Comparison of ENCODE assay signal across 15 cellular contexts in genomic region chr13:33862006-33862405, GRCh38.
"Had no signal": no experiment of that assay in that cellular context is flagged by ENCODE, and none has a peak within 500 bp of the region (broad histone marks: within the 10 kb centered on the region; RNA-seq: fewer than 3 reads in every experiment).

No MANE protein-coding gene starts in this region.

- H3K27ac Mint-ChIP-seq: activated CD4-positive, alpha-beta T cell treated with anti-CD3 and anti-CD28 coated beads for 36 hours; activated naive CD8-positive, alpha-beta T cell treated with anti-CD3 and anti-CD28 coated beads for 36 hours; effector memory CD8-positive, alpha-beta T cell; nephron; stimulated activated memory B cell treated with anti-CD40 and anti-IgM and Interleukin-4, amounts not matched to agents 10 μg/mL and 1 μg/mL and 100 μg/mL, for 72 hours; WTC11 had no signal

- H3K36me3 Mint-ChIP-seq: WTC11 had no signal

- H3K4me1 Mint-ChIP-seq: activated CD4-positive, alpha-beta T cell treated with anti-CD3 and anti-CD28 coated beads for 36 hours; activated naive CD8-positive, alpha-beta T cell treated with anti-CD3 and anti-CD28 coated beads for 36 hours; nephron; WTC11 had no signal

- H3K4me3 Mint-ChIP-seq: activated CD4-positive, alpha-beta T cell treated with anti-CD3 and anti-CD28 coated beads for 36 hours; activated naive CD8-positive, alpha-beta T cell treated with anti-CD3 and anti-CD28 coated beads for 36 hours; effector memory CD8-positive, alpha-beta T cell; nephron; stimulated activated memory B cell treated with anti-CD40 and anti-IgM and Interleukin-4, amounts not matched to agents 10 μg/mL and 1 μg/mL and 100 μg/mL, for 72 hours; WTC11 had no signal

- ATAC-seq: activated CD4-positive, alpha-beta T cell treated with anti-CD3 and anti-CD28 coated beads for 36 hours; effector memory CD8-positive, alpha-beta T cell; lower lobe of right lung; stimulated activated memory B cell treated with anti-CD40 and anti-IgM and Interleukin-4, amounts not matched to agents 10 μg/mL and 1 μg/mL and 100 μg/mL, for 72 hours; WTC11 had no signal

- H3K27ac ChIP-seq: lower lobe of right lung, sigmoid colon, testis had no signal

- H3K9me3 Mint-ChIP-seq: activated naive CD8-positive, alpha-beta T cell treated with anti-CD3 and anti-CD28 coated beads for 36 hours; effector memory CD8-positive, alpha-beta T cell; nephron; WTC11 had no signal

- H3K9me3 ChIP-seq: lower lobe of right lung, sigmoid colon, testis had no signal

- H3K27me3 ChIP-seq: sigmoid colon, testis had no signal

- H3K27me3 Mint-ChIP-seq: activated CD4-positive, alpha-beta T cell treated with anti-CD3 and anti-CD28 coated beads for 36 hours; activated naive CD8-positive, alpha-beta T cell treated with anti-CD3 and anti-CD28 coated beads for 36 hours; effector memory CD8-positive, alpha-beta T cell; stimulated activated memory B cell treated with anti-CD40 and anti-IgM and Interleukin-4, amounts not matched to agents 10 μg/mL and 1 μg/mL and 100 μg/mL, for 72 hours had no signal

- DNase-seq: activated CD4-positive, alpha-beta T cell treated with anti-CD3 and anti-CD28 coated beads for 36 hours; activated CD4-positive, alpha-beta T cell treated with anti-CD3 and anti-CD28 coated beads, Interleukin-2, amount 50 U/mL, for 48 hours; activated naive CD8-positive, alpha-beta T cell treated with anti-CD3 and anti-CD28 coated beads for 36 hours; activated T-cell treated with anti-CD3 and anti-CD28 coated beads for 4 hours; amniotic stem cell; effector memory CD8-positive, alpha-beta T cell; hypothalamus; lower lobe of right lung; nucleus accumbens; sigmoid colon; stimulated activated CD4-positive, alpha-beta T cell treated with anti-CD3 and anti-CD28 coated beads, Interleukin-4, amount 100 ng/mL, for 4 hours; testis had no signal
